ENCODE assay signal across 2 cellular contexts in genomic region chr11:78830277-78830676, GRCh38.
TF ChIP-seq lines count a peak whose summit lies in the region.

No MANE protein-coding gene starts in this region.

TF ChIP-seq in HEK293, 187 proteins besides CTCF, POLR2A, EP300 and RAD21:
- TF ChIP-seq GLIS1 (tag by site-specific recombination; IDR thresholded peaks at IDR 0.05) (peak; percentile 56; the same call in 1 of the 2 replicates), ZNF202 (tag by site-specific recombination; IDR thresholded peaks at IDR 0.05; ENCODE audit: borderline replicate concordance) (no peak)

TF ChIP-seq in H1, 55 proteins besides CTCF, POLR2A, EP300 and RAD21:
- TF ChIP-seq FOSL1 (IDR thresholded peaks at IDR 0.05; ENCODE audit: insufficient read depth, low read depth, low read length) = no peak
- TF ChIP-seq CBX8 (IDR thresholded peaks at IDR 0.05; ENCODE audit: borderline replicate concordance, low read depth, low read length) = no peak
- TF ChIP-seq NANOG (IDR thresholded peaks at IDR 0.05; ENCODE audit: insufficient read depth, low read depth, low read length, poor library complexity, severe bottlenecking) = peak; percentile 6
- no peak for TF ChIP-seq BCL11A (IDR thresholded peaks at IDR 0.05; ENCODE audit: low read depth in 2 of 2, low read length in 2 of 2)
- TF ChIP-seq BRCA1 (IDR thresholded peaks at IDR 0.05; ENCODE audit: low read depth, low read length) = no peak
- no peak for TF ChIP-seq SIN3A (conservative IDR thresholded peaks at IDR 0.05 in 1 of 2, IDR thresholded peaks at IDR 0.05 in 1 of 2; ENCODE audit: low read depth in 1 of 2, low read length in 2 of 2)
- TF ChIP-seq SIX5 (IDR thresholded peaks at IDR 0.05; ENCODE audit: low read depth, low read length) = no peak
- 0 out of 2 replicates have a peak, but pooled peaks have one; percentile 10 for TF ChIP-seq TCF12 (IDR thresholded peaks at IDR 0.05; ENCODE audit: low read depth, low read length)
